Comparison of ENCODE assay signal across 22 cellular contexts in the genomic region with DNA sequence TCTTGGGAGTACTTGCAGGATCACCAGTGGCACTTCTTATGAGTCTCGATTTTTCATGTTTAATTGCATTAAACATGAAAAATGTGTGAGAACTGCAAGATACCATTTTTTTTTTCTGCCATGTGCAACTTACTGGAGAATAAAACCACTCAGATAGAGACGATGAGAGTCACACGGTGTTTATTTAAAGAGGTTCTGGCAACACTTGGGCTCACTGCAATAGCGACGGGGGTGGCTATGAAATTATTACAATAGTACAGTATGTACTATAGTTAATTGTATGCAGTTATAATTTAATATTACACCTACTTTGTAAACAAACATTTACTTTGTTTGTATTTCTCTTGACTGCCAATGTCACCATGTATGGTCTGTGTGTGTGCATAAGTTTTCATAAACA.
A peak's percentile ranks its signal among the peaks of the same experiment; 100 is the strongest.
DNase-seq lines count a peak whose midpoint lies in the region; ATAC-seq lines count a peak whose summit lies in the region.
"Had no signal": no experiment of that assay in that cellular context is flagged by ENCODE, and none has a peak within 500 bp of the region (broad histone marks: within the 10 kb centered on the region; RNA-seq: fewer than 3 reads in every experiment).

No MANE protein-coding gene starts in this region.

- H3K4me1 ChIP-seq in right cardiac atrium (ENCODE audit: control insufficient read depth, insufficient read depth, low read length) = no peaks in the 10 kb centered on the region
- H3K4me1 ChIP-seq: A549; BE2C; BLaER1 treated with 17β-estradiol and CSF1 and Interleukin-3, amounts not matched to agents 10 nM and 100 nM had no signal

- DNase-seq in NCI-H1105 treated with DMSO at 0.1 percent for 48 hours (lab: John Stamatoyannopoulos, UW) (peak; percentile 18), NCI-H1105 (lab: John Stamatoyannopoulos, UW) (no peak), left ventricle myocardium superior (no peak), right cardiac atrium (no peak), NCI-H345 (lab: John Stamatoyannopoulos, UW) (peak; percentile 38)
- no peak for DNase-seq in activated CD8-positive, alpha-beta memory T cell treated with anti-CD3 and anti-CD28 coated beads, Interleukin-2, amount 50 U/mL, for 4 hours
- DNase-seq: 8988T; ACHN; AML-193; BE2C; Calu3; CD4-positive, alpha-beta T cell; CD8-positive, alpha-beta memory T cell; DMS53; DMS79 treated with DMSO at 0.1 percent for 48 hours; GF-D8; GM23248; H7; HCEC 1CT had no signal

- no peak overlapping the region for H3K27ac ChIP-seq in right cardiac atrium (ENCODE audit: low read length)
- H3K27ac ChIP-seq: A549; BLaER1 treated with 17β-estradiol and CSF1 and Interleukin-3, amounts not matched to agents 10 nM and 100 nM; GM23248 had no signal

- H3K4me3 ChIP-seq in right cardiac atrium (ENCODE audit: low read length) = no peak overlapping the region
- H3K4me3 ChIP-seq: A549; BLaER1 treated with 17β-estradiol and CSF1 and Interleukin-3, amounts not matched to agents 10 nM and 100 nM; GM23248 had no signal

- WGBS in right cardiac atrium = 60% methylated on average over 5 of the region's 5 CpGs

- intact Hi-C loops in left ventricle myocardium superior (cut with micrococcal nuclease) = no loop called here
- intact Hi-C loops in right cardiac atrium (cut with DNase I) = no loop called here

- no peaks in the 10 kb centered on the region for H3K27me3 ChIP-seq in right cardiac atrium (ENCODE audit: control insufficient read depth, insufficient read depth)
- H3K27me3 ChIP-seq: BE2C; BLaER1 treated with 17β-estradiol and CSF1 and Interleukin-3, amounts not matched to agents 10 nM and 100 nM had no signal

- no peaks in the 10 kb centered on the region for H3K9me3 ChIP-seq in right cardiac atrium (ENCODE audit: control insufficient read depth, low read length)
- H3K9me3 ChIP-seq: A549; BE2C; BLaER1 treated with 17β-estradiol and CSF1 and Interleukin-3, amounts not matched to agents 10 nM and 100 nM had no signal

- ATAC-seq in left ventricle myocardium superior (peak; percentile 68), right cardiac atrium (no peak), HG03457 (IDR thresholded peaks at IDR 0.05; ENCODE audit: unreplicated experiment) (no peak)
- ATAC-seq: A549 had no signal

Comparison
In these comparisons a context has a peak if more than half of its experiments do, and no peak if none do; other contexts are left out.
1. DNase-seq: peak in NCI-H1105 treated with DMSO at 0.1 percent for 48 hours (single experiment) and NCI-H345 (single experiment); none in NCI-H1105 (single experiment), left ventricle myocardium superior (single experiment), right cardiac atrium (0 of 3) and activated CD8-positive, alpha-beta memory T cell treated with anti-CD3 and anti-CD28 coated beads, Interleukin-2, amount 50 U/mL, for 4 hours (single experiment).